24 cellular contexts compared by ENCODE assay signal in the genomic region with DNA sequence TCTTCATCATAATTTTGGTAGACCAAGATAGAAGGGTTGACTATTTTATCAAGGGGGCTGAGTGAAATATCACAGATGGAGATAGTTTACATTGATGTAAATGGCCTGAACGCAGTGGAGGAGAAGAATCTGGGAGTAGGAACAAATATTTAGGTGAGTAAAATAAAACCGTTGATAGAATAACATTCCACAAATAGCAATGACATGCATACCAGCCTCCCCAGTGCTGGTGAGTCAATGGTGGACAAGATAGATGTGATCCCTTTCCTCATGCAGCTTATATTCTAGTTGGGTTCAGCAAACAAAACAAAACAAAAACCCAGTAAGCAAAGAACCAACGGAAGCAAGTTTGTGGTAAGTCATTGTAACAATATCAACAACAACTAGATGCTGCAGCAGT.
"Had no signal": no experiment of that assay in that cellular context is flagged by ENCODE, and none has a peak within 500 bp of the region (broad histone marks: within the 10 kb centered on the region; RNA-seq: fewer than 3 reads in every experiment).

No MANE protein-coding gene starts in this region.

- H3K9me3 ChIP-seq: gastrocnemius medialis, left lung, mucosa of descending colon, neutrophil, pancreas, thoracic aorta, tibial nerve, upper lobe of left lung had no signal

- H3K4me1 ChIP-seq: gastrocnemius medialis, left lung, pancreas, tibial nerve, upper lobe of left lung had no signal

- H3K27me3 ChIP-seq: dorsolateral prefrontal cortex, gastrocnemius medialis, left lung, neutrophil, pancreas, tibial nerve, upper lobe of left lung had no signal

- H3K36me3 ChIP-seq: gastrocnemius medialis, left lung, neutrophil, pancreas, thoracic aorta, tibial nerve, upper lobe of left lung had no signal

- H3K4me3 ChIP-seq: dorsolateral prefrontal cortex, gastrocnemius medialis, left lung, mucosa of descending colon, pancreas, thoracic aorta, tibial nerve, upper lobe of left lung had no signal

- H3K27ac ChIP-seq: dorsolateral prefrontal cortex, gastrocnemius medialis, left lung, neutrophil, pancreas, thoracic aorta, tibial nerve, upper lobe of left lung had no signal

- ATAC-seq: gastrocnemius medialis; left cardiac atrium; left lung; mucosa of descending colon; natural killer cell treated with Interleukin-12 subunit alpha and Interleukin-12 subunit beta and Interleukin-15 and Interleukin-18, amount 100 ng/mL, for 72 hours; pancreas; sciatic nerve; stimulated activated effector memory CD8-positive, alpha-beta T cell treated with anti-CD3 and anti-CD28 coated beads, Interleukin-12 subunit alpha, Interleukin-12 subunit beta, amount 100 ng/mL, for 72 hours had no signal

- FAIRE-seq: colon, islet of Langerhans, pancreas, urothelium cell line had no signal

- DNase-seq: dorsolateral prefrontal cortex; effector CD4-positive, alpha-beta T cell; gastrocnemius medialis; head of caudate nucleus; left cardiac atrium; left lung; mesenchymal stem cell; mucosa of descending colon; naive B cell; pancreas; stimulated activated CD4-positive, alpha-beta T cell treated with anti-CD3 and anti-CD28 coated beads, Interleukin-2, amount 100 ng/mL, for 24 hours; stimulated activated CD4-positive, alpha-beta T cell treated with anti-CD3 and anti-CD28 coated beads, Interleukin-4, amount 100 ng/mL, for 24 hours; stimulated activated naive CD4-positive, alpha-beta T cell treated with Interleukin-2 at 50 U/mL for 16 hours; substantia nigra; upper lobe of left lung had no signal
